Comparison of ENCODE assay signal across 12 cellular contexts in the genomic region with DNA sequence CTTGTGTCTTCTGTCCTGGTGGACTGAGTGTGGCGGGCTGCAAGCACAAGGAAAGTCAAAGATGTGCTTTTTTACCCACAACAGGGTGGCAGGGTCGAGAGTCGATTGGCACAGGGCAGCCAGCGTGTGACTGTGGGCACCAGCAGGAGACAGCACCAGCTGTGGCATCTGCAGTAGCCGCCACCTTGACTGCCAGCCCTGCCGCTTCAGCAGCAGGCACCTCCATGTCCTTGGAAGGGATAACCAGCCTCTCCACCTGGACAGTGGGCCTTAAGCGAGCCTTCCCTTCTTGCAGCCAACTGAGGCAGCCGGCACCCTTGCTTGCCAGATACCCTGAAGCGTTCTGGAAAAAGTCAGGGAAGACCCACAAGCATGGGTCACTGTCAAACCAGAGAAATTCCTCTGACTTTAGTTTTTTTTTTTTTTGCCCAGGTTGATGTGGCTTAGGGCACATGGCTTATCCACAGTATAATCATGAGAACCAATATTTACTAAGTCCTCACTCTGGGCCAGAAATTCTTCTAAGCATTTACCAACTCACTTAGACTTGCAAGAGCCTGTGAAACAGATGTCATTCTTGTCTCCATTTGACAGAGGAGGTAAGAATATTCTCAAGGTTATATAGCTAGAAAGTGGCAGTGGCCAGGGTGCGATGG. TPM values are rescaled to one million over a fixed set of nuclear protein-coding genes. Genes with fewer than 3 reads are reported as not detected.
DNase-seq lines count a peak whose midpoint lies in the region; ATAC-seq and TF ChIP-seq lines count a peak whose summit lies in the region.
"Had no signal": no experiment of that assay in that cellular context is flagged by ENCODE, and none has a peak within 500 bp of the region (broad histone marks: within the 10 kb centered on the region; RNA-seq: fewer than 3 reads in every experiment).

No MANE protein-coding gene starts in this region.

- H3K4me1 ChIP-seq in breast epithelium (peaks cover 0 to 8% of the 10 kb centered on the region in 2 donors), gastroesophageal sphincter (peaks cover 6 to 42% (median 18%) of the 10 kb centered on the region in 3 donors), transverse colon (peaks cover 7 to 23% (median 11%) of the 10 kb centered on the region in 4 donors), psoas muscle (peaks cover 20% of the 10 kb centered on the region)

- no peak overlapping the region for H3K27ac Mint-ChIP-seq in MCF 10A (ENCODE audit: low read depth, unreplicated experiment)
- H3K27ac Mint-ChIP-seq: activated T-helper 2 cell treated with anti-CD3 and anti-CD28 coated beads, Interferon-gamma antibody, Interleukin-2, Interleukin-4, amounts not matched to agents 10 μg/mL and 5 μg/mL and 100 μg/mL, durations not matched to agents 14 hours and 24 hours and 36 hours had no signal

- H3K9me3 Mint-ChIP-seq in MCF 10A (ENCODE audit: unreplicated experiment): no peaks in the 10 kb centered on the region
- H3K9me3 Mint-ChIP-seq: activated T-helper 2 cell treated with anti-CD3 and anti-CD28 coated beads, Interferon-gamma antibody, Interleukin-2, Interleukin-4, amounts not matched to agents 10 μg/mL and 5 μg/mL and 100 μg/mL, durations not matched to agents 14 hours and 24 hours and 36 hours; nephron had no signal

- no peak for TF ChIP-seq POLR2A in breast epithelium (IDR thresholded peaks at IDR 0.05)
- no peak for TF ChIP-seq POLR2A in gastroesophageal sphincter (IDR thresholded peaks at IDR 0.05)
- TF ChIP-seq POLR2A in transverse colon (IDR thresholded peaks at IDR 0.05): no peak

- DNase-seq in breast epithelium (ENCODE audit: low spot score in 2 of 2) (peak in 1 of 2 donors; percentile 20), MCF 10A (ENCODE audit: unreplicated experiment) (no peak), NCI-H2171 (lab: John Stamatoyannopoulos, UW) (peak; percentile 44), transverse colon (no peak), H4 (ENCODE audit: low spot score) (no peak), psoas muscle (no peak)
- DNase-seq: AML-193, cortex of kidney had no signal

- intact Hi-C loops in breast epithelium (cut with DNase I; ENCODE audit: low total_unique reads) (no loop called here), MCF 10A (cut with micrococcal nuclease) (no loop called here), transverse colon (cut with DNase I; ENCODE audit: low total_unique reads) (no loop called here), psoas muscle (cut with DNase I) (no loop called here)

- CTCF ChIA-PET in MCF 10A (lab: Yijun Ruan, JAX): interaction anchor here (0.8 to 2.0 kb wide), 4 partner anchors 26 to 178 kb away, joined by 3 to 7 read pairs (median 4); a partner anchor contains a TSS

- no TSS peak for BruUV-seq in MCF 10A (replicated peaks; lab: Mats Ljungman, UMichigan)

- TF ChIP-seq CTCF in breast epithelium (IDR thresholded peaks at IDR 0.05) (no peak), MCF 10A (IDR thresholded peaks at IDR 0.05; ENCODE audit: unreplicated experiment) (no peak), gastroesophageal sphincter (IDR thresholded peaks at IDR 0.05) (no peak), transverse colon (IDR thresholded peaks at IDR 0.05) (no peak), psoas muscle (IDR thresholded peaks at IDR 0.05) (no peak)

- POLR2A ChIA-PET in MCF 10A (lab: Yijun Ruan, JAX): interaction anchor here (0.7 to 3.2 kb wide), 11 partner anchors 22 to 181 kb away, joined by 3 to 38 read pairs (median 4); a partner anchor contains a TSS

- H3K4me3 Mint-ChIP-seq in MCF 10A (ENCODE audit: unreplicated experiment): no peak overlapping the region
- H3K4me3 Mint-ChIP-seq: nephron had no signal

- no peaks in the 10 kb centered on the region for H3K9me3 ChIP-seq in breast epithelium
- H3K9me3 ChIP-seq in gastroesophageal sphincter: no peaks in the 10 kb centered on the region
- no peaks in the 10 kb centered on the region for H3K9me3 ChIP-seq in transverse colon
- no peaks in the 10 kb centered on the region for H3K9me3 ChIP-seq in psoas muscle

- peaks cover 8% of the 10 kb centered on the region for H3K4me1 Mint-ChIP-seq in MCF 10A (ENCODE audit: insufficient read depth, unreplicated experiment)

- H3K36me3 ChIP-seq in breast epithelium (no peaks in the 10 kb centered on the region), gastroesophageal sphincter (no peaks in the 10 kb centered on the region), transverse colon (no peaks in the 10 kb centered on the region), psoas muscle (ENCODE audit: insufficient read depth in 1 of 2, low read depth in 1 of 2) (no peaks in the 10 kb centered on the region)

- H3K4me3 ChIP-seq in breast epithelium (peak overlapping the region in 1 of 3 donors; percentile 53), gastroesophageal sphincter (no peak overlapping the region), transverse colon (no peak overlapping the region), psoas muscle (no peak overlapping the region)

- no peaks in the 10 kb centered on the region for H3K27me3 Mint-ChIP-seq in MCF 10A (ENCODE audit: insufficient read depth, unreplicated experiment)

- H3K27me3 ChIP-seq in breast epithelium (no peaks in the 10 kb centered on the region), gastroesophageal sphincter (no peaks in the 10 kb centered on the region), transverse colon (no peaks in the 10 kb centered on the region), psoas muscle (ENCODE audit: insufficient read depth in 3 of 3, low read length in 2 of 3) (no peaks in the 10 kb centered on the region)

- TF ChIP-seq EP300 in gastroesophageal sphincter (IDR thresholded peaks at IDR 0.05): no peak
- TF ChIP-seq EP300 in transverse colon (IDR thresholded peaks at IDR 0.05; ENCODE audit: low read depth): no peak

- no peaks in the 10 kb centered on the region for H3K36me3 Mint-ChIP-seq in MCF 10A (ENCODE audit: insufficient read depth, unreplicated experiment)

- WGBS in gastroesophageal sphincter (ENCODE audit: low coverage in 1 of 2), 2 donors: 86 to 100% methylated on average over 1 to 5 of the region's 10 CpGs
- 90 to 91% methylated on average over 2 to 10 of the region's 10 CpGs for WGBS in transverse colon (ENCODE audit: low coverage in 1 of 2), 2 donors
- WGBS in psoas muscle, 3 donors: 59 to 70% (median 66%) methylated on average over 10 of the region's 10 CpGs

- peak overlapping the region; percentile 64 to 90 for H3K27ac ChIP-seq in breast epithelium
- peak overlapping the region in 3 of 4 donors; percentile 73 to 80 (median 79) for H3K27ac ChIP-seq in gastroesophageal sphincter
- H3K27ac ChIP-seq in transverse colon: peak overlapping the region; percentile 47 to 65 (median 52)
- no peak overlapping the region for H3K27ac ChIP-seq in psoas muscle

- in situ Hi-C loops in transverse colon (cut with MboI; ENCODE audit: low pct_ligation_motif_present in 1 of 4, low pct_unique_long_range_greater_than_20kb in 1 of 4, low sequenced_read_pairs in 3 of 4): no loop called here

- ATAC-seq in gastroesophageal sphincter (no peak), GM18870 (IDR thresholded peaks at IDR 0.05; ENCODE audit: unreplicated experiment) (no peak), psoas muscle (no peak)

RNA-seq across cellular contexts. Expression of a gene that starts 30.1 kb away (rescaled TPM):
- 10 to 100 TPM; 10.6 to 30.8 (median 24.3) TPM for total RNA-seq in breast epithelium
- 45.2 and 61.0 TPM in 2 replicates for total RNA-seq in MCF 10A (2022)
- 100 to 1,000 TPM in 2 of 4 donors, 10 to 100 TPM in 2; 60.0 to 166 (median 101) TPM for total RNA-seq in gastroesophageal sphincter
- total RNA-seq in transverse colon: 10 to 100 TPM; 39.6 to 98.9 (median 73.9) TPM
- total RNA-seq in H4 (2014; rRNA removed; shearing (Covaris generic)): 47.0 and 70.9 TPM in 2 replicates
- 1 to 10 TPM; 2.3 to 8.1 (median 4.5) TPM for total RNA-seq in psoas muscle
- polyA plus RNA-seq in psoas muscle: 1 to 10 TPM in 2 of 3 donors, under 1 TPM in 1; 0.79 to 1.6 (median 1.5) TPM
